Comparison of ENCODE assay signal across 23 cellular contexts in genomic region chr2:225766431-225766830, GRCh38.
DNase-seq lines count a peak whose midpoint lies in the region; ATAC-seq and TF ChIP-seq lines count a peak whose summit lies in the region.
"Had no signal": no experiment of that assay in that cellular context is flagged by ENCODE, and none has a peak within 500 bp of the region (broad histone marks: within the 10 kb centered on the region; RNA-seq: fewer than 3 reads in every experiment).

No MANE protein-coding gene starts in this region.

- DNase-seq in ascending aorta (ENCODE audit: low spot score in 2 of 2) (no peak), epithelial cell of proximal tubule (ENCODE audit: low read depth) (peak; percentile 33), myocyte (ENCODE audit: low read depth) (peak; percentile 55), tibial artery (no peak), HuH-7 (ENCODE audit: low spot score) (no peak), T-helper 2 cell (no peak)
- DNase-seq: activated CD4-positive, alpha-beta T cell treated with anti-CD3 and anti-CD28 coated beads, Interleukin-2, amount 10 ng/mL, durations not matched to agents 7 days and 5 days; activated CD8-positive, alpha-beta memory T cell treated with anti-CD3 and anti-CD28 coated beads, Interleukin-2, amount 10 ng/mL, durations not matched to agents 7 days and 5 days; CD4-positive, CD25-positive, alpha-beta regulatory T cell; cortex of kidney; DMS153; endodermal cell; H7; hippocampal formation; naive B cell; NCI-H1417 treated with DMSO at 0.1 percent for 48 hours; NCI-H510A; pancreas; WERI-Rb-1 had no signal

- intact Hi-C loops in ascending aorta (cut with DNase I) (loop anchor here (5.0 kb wide), 1 partner anchor 1036 kb away; no protein-coding TSS in a partner anchor), tibial artery (cut with DNase I; ENCODE audit: low total_unique reads) (no loop called here)

- no peaks in the 10 kb centered on the region for H3K9me3 ChIP-seq in ascending aorta
- H3K9me3 ChIP-seq in tibial artery = no peaks in the 10 kb centered on the region
- H3K9me3 ChIP-seq: pancreas had no signal

- H3K4me1 ChIP-seq in ascending aorta (peaks cover 0 to 7% of the 10 kb centered on the region in 2 donors), tibial artery (peaks cover 0 to 49% (median 23%) of the 10 kb centered on the region in 4 donors)
- H3K4me1 ChIP-seq: pancreas had no signal

- no peak for ATAC-seq in HG03521 (IDR thresholded peaks at IDR 0.05; ENCODE audit: unreplicated experiment)
- ATAC-seq: activated CD8-positive, alpha-beta memory T cell treated with anti-CD3 and anti-CD28 coated beads, Interleukin-2, amount 10 ng/mL, durations not matched to agents 7 days and 5 days; pancreas; SK-N-SH treated with all-trans-retinoic acid at 6 μM for 48 hours had no signal

- H3K36me3 ChIP-seq in ascending aorta = no peaks in the 10 kb centered on the region
- no peaks in the 10 kb centered on the region for H3K36me3 ChIP-seq in tibial artery
- H3K36me3 ChIP-seq: pancreas, WERI-Rb-1 had no signal

- H3K27ac ChIP-seq in ascending aorta (peak overlapping the region; percentile 58 to 62), tibial artery (peak overlapping the region; percentile 72 to 78)
- H3K27ac ChIP-seq: HL-60, pancreas, RWPE1, WERI-Rb-1 had no signal

- no peak overlapping the region for H3K4me3 ChIP-seq in ascending aorta
- no peak overlapping the region for H3K4me3 ChIP-seq in epithelial cell of proximal tubule (ENCODE audit: low read depth, low read length)
- no peak overlapping the region for H3K4me3 ChIP-seq in tibial artery
- H3K4me3 ChIP-seq: pancreas had no signal

- H3K27me3 ChIP-seq in ascending aorta (no peaks in the 10 kb centered on the region), tibial artery (no peaks in the 10 kb centered on the region)
- H3K27me3 ChIP-seq: pancreas had no signal

- TF ChIP-seq CTCF in ascending aorta (IDR thresholded peaks at IDR 0.05) (no peak), epithelial cell of proximal tubule (conservative IDR thresholded peaks at IDR 0.05; ENCODE audit: low read depth, low read length) (no peak), tibial artery (IDR thresholded peaks at IDR 0.05) (no peak)

Comparison
In these comparisons a context has a peak if more than half of its experiments do, and no peak if none do; other contexts are left out.
1. DNase-seq: peak in epithelial cell of proximal tubule (single experiment) and myocyte (single experiment); none in ascending aorta (0 of 2), tibial artery (0 of 2), HuH-7 (single experiment) and T-helper 2 cell (0 of 5).